ENCODE assay signal across 20 cellular contexts in genomic region chr9:127351182-127352166, GRCh38. TPM values are rescaled to one million over a fixed set of nuclear protein-coding genes. Genes with fewer than 3 reads are reported as not detected.
DNase-seq lines count a peak whose midpoint lies in the region; ATAC-seq, FAIRE-seq and TF ChIP-seq lines count a peak whose summit lies in the region.
"Had no signal": no experiment of that assay in that cellular context is flagged by ENCODE, and none has a peak within 500 bp of the region (broad histone marks: within the 10 kb centered on the region; RNA-seq: fewer than 3 reads in every experiment).

No MANE protein-coding gene starts in this region.

- H3K4me1 ChIP-seq in BE2C (peaks cover 31% of the 10 kb centered on the region), K562 (replicated peaks in 1 of 2; ENCODE audit: control insufficient read depth in 2 of 2, insufficient read depth in 2 of 2, low read length in 2 of 2) (no peaks in the 10 kb centered on the region)
- H3K4me1 ChIP-seq: transverse colon had no signal

- H3K9me3 ChIP-seq in BE2C, result no peaks in the 10 kb centered on the region
- no peaks in the 10 kb centered on the region for H3K9me3 ChIP-seq in K562 (replicated peaks; ENCODE audit: control insufficient read depth, insufficient read depth, low read depth, low read length)
- H3K9me3 ChIP-seq: transverse colon had no signal

- FAIRE-seq in K562 (lab: Jason Lieb, UNC), result no peak
- FAIRE-seq: HTR-8/SVneo had no signal

- H3K79me2 ChIP-seq in K562 (ENCODE audit: control insufficient read depth, insufficient read depth, low read length), result no peaks in the 10 kb centered on the region

- POLR2A ChIA-PET in K562 (lab: Yijun Ruan, JAX), result interaction anchor here (0.6 to 1.6 kb wide), 3 partner anchors 10 to 134 kb away, joined by 3 read pairs; no protein-coding TSS in a partner anchor

- in situ Hi-C loops in K562 (cut with MboI), result no loop called here

- no peak for TF ChIP-seq EP300 in K562 (IDR thresholded peaks at IDR 0.05; ENCODE audit: low read length)

- H3K4me2 ChIP-seq in K562 (ENCODE audit: insufficient read depth, low read length), result no peak overlapping the region

- CTCF ChIA-PET in K562 (lab: Yijun Ruan, JAX; ENCODE audit: low intra/inter-chr PET ratio), result no interaction called here

- peaks cover 3% of the 10 kb centered on the region; the same call in 1 of the 2 replicates for H4K20me1 ChIP-seq in K562 (replicated peaks; ENCODE audit: control insufficient read depth, insufficient read depth, low read length)

- peak; percentile 49 for DNase-seq in BE2C
- peak; percentile 93 for DNase-seq in DMS53 (lab: John Stamatoyannopoulos, UW)
- DNase-seq in NCI-H2171 treated with DMSO at 0.1 percent for 48 hours (lab: John Stamatoyannopoulos, UW), result peak; percentile 84
- DNase-seq in K562 (ENCODE audit: extremely low read depth in 1 of 4, low spot score in 3 of 4), result no peak
- no peak for DNase-seq in posterior vena cava (ENCODE audit: low spot score)
- no peak for DNase-seq in activated CD4-positive, alpha-beta T cell treated with anti-CD3 and anti-CD28 coated beads, Interleukin-2, amount 50 U/mL, for 48 hours
- DNase-seq: activated CD4-positive, CD25-positive, alpha-beta regulatory T cell treated with anti-CD3 and anti-CD28 coated beads, Interleukin-2, amount 50 U/mL, for 72 hours; CD4-positive, alpha-beta memory T cell; effector CD8-positive, alpha-beta T cell; H9; left colon; midbrain; nephron progenitor cell; transverse colon had no signal

- 2% methylated on average over 4 of the region's 4 CpGs for WGBS in K562 (ENCODE audit: insufficient coverage, low coverage, missing lambda C conversion rate)

- TF ChIP-seq RAD21 in K562 (CRISPR knock-in tag; conservative IDR thresholded peaks at IDR 0.05 in 1 of 2, IDR thresholded peaks at IDR 0.05 in 1 of 2), result no peak

- H3K4me3 ChIP-seq in BE2C (ENCODE audit: low read depth, low read length) (no peak overlapping the region), K562 (no peak overlapping the region)
- H3K4me3 ChIP-seq: skin epidermis, transverse colon had no signal

- no peak for TF ChIP-seq POLR2A in K562 (conservative IDR thresholded peaks at IDR 0.05)

- H3K27ac ChIP-seq in K562 (ENCODE audit: extremely low read depth, low read depth, low read length), result no peak overlapping the region
- H3K27ac ChIP-seq: RWPE1, skin epidermis, transverse colon had no signal

- H3K36me3 ChIP-seq in BE2C (peaks cover 18% of the 10 kb centered on the region), K562 (ENCODE audit: control insufficient read depth, insufficient read depth, low read length) (no peaks in the 10 kb centered on the region)
- H3K36me3 ChIP-seq: transverse colon had no signal

- H3K9ac ChIP-seq in K562 (ENCODE audit: insufficient read depth in 1 of 2, low read depth in 2 of 2, low read length in 2 of 2), result no peak overlapping the region

- BruUV-seq in K562 (replicated peaks; lab: Mats Ljungman, UMichigan), result no TSS peak

- H3K9me1 ChIP-seq in K562 (ENCODE audit: control insufficient read depth, insufficient read depth, low read length), result no peaks in the 10 kb centered on the region

- no peaks in the 10 kb centered on the region for H3K27me3 ChIP-seq in BE2C
- H3K27me3 ChIP-seq in K562 (ENCODE audit: control insufficient read depth in 2 of 2, insufficient read depth in 2 of 2, low read length in 2 of 2), result peaks cover 41 to 46% of the 10 kb centered on the region in 2 experiments
- H3K27me3 ChIP-seq: transverse colon had no signal

- intact Hi-C loops in K562 (cut with micrococcal nuclease), result no loop called here
- intact Hi-C loops in posterior vena cava (cut with DNase I), result loop anchor here in 1 of 2 donors (5.0 kb wide), 1 partner anchor 139 kb away; no protein-coding TSS in a partner anchor

- TF ChIP-seq CTCF in BE2C (IDR thresholded peaks at IDR 0.05; ENCODE audit: low read depth, low read length), result no peak
- TF ChIP-seq CTCF in K562 (IDR thresholded peaks at IDR 0.05 in 2 of 3, conservative IDR thresholded peaks at IDR 0.05 in 1 of 3; ENCODE audit: insufficient read depth in 2 of 3, low read depth in 1 of 3, low read length in 3 of 3), result no peak

- no peak overlapping the region for H2AFZ ChIP-seq in K562 (ENCODE audit: low read depth, low read length)

- ATAC-seq in K562 (no peak), HG03378 (IDR thresholded peaks at IDR 0.05; ENCODE audit: unreplicated experiment) (no peak), GM21825 (IDR thresholded peaks at IDR 0.05; ENCODE audit: unreplicated experiment) (no peak)
- ATAC-seq: activated naive CD4-positive, alpha-beta T cell treated with anti-CD3 and anti-CD28 coated beads, Interleukin-2, amount 50 U/mL, for 72 hours; left colon had no signal

TF ChIP-seq in K562, 482 proteins besides CTCF, POLR2A, EP300 and RAD21 (continues in another document):
- TF ChIP-seq CREB3L1 (IDR thresholded peaks at IDR 0.05; ENCODE audit: borderline replicate concordance, low read depth) (no peak), MEIS2 (IDR thresholded peaks at IDR 0.05; ENCODE audit: partially characterized antibody) (peak; percentile 81), REST (CRISPR knock-in tag; IDR thresholded peaks at IDR 0.05; ENCODE audit: low read depth) (no peak), ZNF354B (CRISPR knock-in tag; IDR thresholded peaks at IDR 0.05) (no peak)

RNA-seq across cellular contexts. Expression of gene SLC2A8, which starts 45.5 kb away (rescaled TPM):
- 39.2 TPM for polyA plus RNA-seq in BE2C (2012; ENCODE audit: insufficient read depth, insufficient read length, low read depth)
- 9.0 and 31.6 TPM in 2 replicates for total RNA-seq in K562 (2011; cell fraction: chromatin; rRNA removed; ENCODE audit: low replicate concordance)
- 24.8 and 24.9 TPM in 2 replicates for total RNA-seq in K562 (2011; cell fraction: nucleolus; rRNA removed)
- total RNA-seq in K562 (2011; cell fraction: nucleoplasm; rRNA removed), result 12.1 and 16.1 TPM in 2 replicates
- 9.7 and 12.6 TPM in 2 replicates for total RNA-seq in K562 (2014; rRNA removed)
- 1.6 and 2.4 TPM in 2 replicates for total RNA-seq in K562 (2014; rRNA removed; fragmentation: Illumina TruSeq; extraction: Trizol)
- 5.2 and 6.7 TPM in 2 replicates for total RNA-seq in K562 (2015; rRNA removed; fragmentation: Illumina TruSeq; extraction: Trizol)
- total RNA-seq in K562 (2021), result 10.3 and 12.9 TPM in 2 replicates
- polyA plus RNA-seq in K562 (2011; rRNA removed), result 5.4 and 8.1 TPM in 2 replicates
- 7.3 and 17.7 TPM in 2 replicates for polyA plus RNA-seq in K562 (2011; cell fraction: cytosol; rRNA removed)
- polyA plus RNA-seq in K562 (2011; cell fraction: nucleus; rRNA removed), result 22.0 and 29.9 TPM in 2 replicates
- polyA plus RNA-seq in K562 (2012), result 6.4 and 7.8 TPM in 2 replicates
- 3.6 and 6.2 TPM in 2 replicates for polyA plus RNA-seq in K562 (2014; fragmentation: Illumina TruSeq; extraction: Trizol)
- polyA plus RNA-seq in K562 (2014; fragmentation: Nextera tagmentation; extraction: Ambion mirVana), result 1 to 10 TPM in 1 of 2 experiments, under 1 TPM in 1; 0.13 to 1.1 TPM
- 9.9 and 10.4 TPM in 2 replicates for polyA plus RNA-seq in K562 (2014; rRNA removed)
- 2.7 and 2.9 TPM in 2 replicates for polyA minus RNA-seq in K562 (2011; rRNA and poly(A)+ RNA removed)
- 6.7 and 7.1 TPM in 2 replicates for polyA minus RNA-seq in K562 (2011; cell fraction: cytosol; rRNA and poly(A)+ RNA removed)
- polyA minus RNA-seq in K562 (2011; cell fraction: nucleus; rRNA and poly(A)+ RNA removed), result 8.3 and 8.9 TPM in 2 replicates
- total RNA-seq in posterior vena cava, result 10 to 100 TPM; 10.4 to 16.3 TPM

Comparison
In these comparisons a context has a peak if more than half of its experiments do, and no peak if none do; other contexts are left out.
1. DNase-seq: peak in BE2C (single experiment), DMS53 (single experiment) and NCI-H2171 treated with DMSO at 0.1 percent for 48 hours (single experiment); none in K562 (0 of 4), posterior vena cava (single experiment) and activated CD4-positive, alpha-beta T cell treated with anti-CD3 and anti-CD28 coated beads, Interleukin-2, amount 50 U/mL, for 48 hours (0 of 2).